Comparison of ENCODE assay signal across 18 cellular contexts in the genomic region with DNA sequence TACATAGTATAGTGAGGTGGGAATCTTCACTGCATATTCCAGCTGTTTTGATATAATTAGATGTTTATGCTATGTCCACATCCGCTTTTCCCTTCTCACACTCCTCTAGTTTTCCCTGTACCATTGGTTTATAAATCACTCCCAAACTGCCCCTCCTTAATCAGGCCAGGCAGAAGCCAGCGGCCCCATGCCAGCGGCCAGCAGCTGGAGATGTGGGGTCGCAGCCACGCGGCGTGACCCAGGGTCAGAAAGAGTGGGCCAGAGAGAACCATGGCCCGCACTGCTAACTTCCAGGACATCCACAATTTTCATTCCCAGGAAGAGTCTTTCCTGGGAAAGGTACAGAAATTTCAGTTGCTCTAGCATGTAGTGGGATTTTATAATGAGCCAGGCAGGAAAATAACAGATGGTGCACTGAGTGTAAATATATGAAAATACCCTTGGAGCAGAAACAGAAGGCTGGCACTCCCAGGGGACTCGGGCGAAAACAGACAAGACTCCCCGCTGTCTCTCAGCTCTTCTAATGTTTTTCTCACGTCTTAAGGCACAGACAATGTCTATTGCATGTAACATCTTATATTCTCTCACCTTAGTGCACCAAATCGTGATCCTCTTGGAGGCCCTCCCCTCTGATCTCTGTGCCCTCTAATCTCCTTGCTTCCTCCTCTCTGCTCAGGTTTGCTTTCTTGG.
DNase-seq lines count a peak whose midpoint lies in the region; ATAC-seq, FAIRE-seq and TF ChIP-seq lines count a peak whose summit lies in the region.
"Had no signal": no experiment of that assay in that cellular context is flagged by ENCODE, and none has a peak within 500 bp of the region (broad histone marks: within the 10 kb centered on the region; RNA-seq: fewer than 3 reads in every experiment).

No MANE protein-coding gene starts in this region.

- H3K27ac ChIP-seq in pancreas (no peak overlapping the region), right atrium auricular region (no peak overlapping the region)
- H3K27ac ChIP-seq: A549, Peyer's patch, SJSA1 had no signal

- H3K27ac Mint-ChIP-seq in mesothelial cell of epicardium = peak overlapping the region; percentile 47
- H3K27ac Mint-ChIP-seq: CD8-positive, alpha-beta memory T cell; T-helper 17 cell had no signal

- H3K27me3 Mint-ChIP-seq in mesothelial cell of epicardium (ENCODE audit: low read depth) = no peaks in the 10 kb centered on the region
- H3K27me3 Mint-ChIP-seq: CD8-positive, alpha-beta memory T cell; T-helper 17 cell had no signal

- H3K27me3 ChIP-seq in pancreas = no peaks in the 10 kb centered on the region
- H3K27me3 ChIP-seq in right atrium auricular region = no peaks in the 10 kb centered on the region
- H3K27me3 ChIP-seq: Peyer's patch, SJSA1 had no signal

- no peak overlapping the region for H3K4me3 Mint-ChIP-seq in mesothelial cell of epicardium
- H3K4me3 Mint-ChIP-seq: CD8-positive, alpha-beta memory T cell; T-helper 17 cell had no signal

- no peaks in the 10 kb centered on the region for H3K4me1 ChIP-seq in pancreas
- no peaks in the 10 kb centered on the region for H3K4me1 ChIP-seq in right atrium auricular region
- H3K4me1 ChIP-seq: A549, Peyer's patch, SJSA1 had no signal

- H3K36me3 Mint-ChIP-seq in mesothelial cell of epicardium = no peaks in the 10 kb centered on the region
- H3K36me3 Mint-ChIP-seq: CD8-positive, alpha-beta memory T cell had no signal

- intact Hi-C loops in pancreas (cut with DNase I) = no loop called here

- H3K9me3 Mint-ChIP-seq in mesothelial cell of epicardium = peaks cover 16% of the 10 kb centered on the region

- FAIRE-seq in D721Med (lab: Jason Lieb, UNC) (peak; percentile 56), pancreas (lab: Jason Lieb, UNC) (no peak)
- FAIRE-seq: A549 had no signal

- no peaks in the 10 kb centered on the region for H3K4me1 Mint-ChIP-seq in mesothelial cell of epicardium
- H3K4me1 Mint-ChIP-seq: CD8-positive, alpha-beta memory T cell; T-helper 17 cell had no signal

- TF ChIP-seq CTCF in D721Med (IDR thresholded peaks at IDR 0.05; ENCODE audit: insufficient read depth, missing control alignments) (no peak), mesothelial cell of epicardium (IDR thresholded peaks at IDR 0.05; ENCODE audit: unreplicated experiment) (no peak), pancreas (IDR thresholded peaks at IDR 0.05) (no peak), right atrium auricular region (IDR thresholded peaks at IDR 0.05) (no peak)

- H3K9me3 ChIP-seq in pancreas (no peaks in the 10 kb centered on the region), right atrium auricular region (no peaks in the 10 kb centered on the region)
- H3K9me3 ChIP-seq: A549, SJSA1 had no signal

- ATAC-seq in pancreas (no peak), GM19023 (IDR thresholded peaks at IDR 0.05; ENCODE audit: unreplicated experiment) (no peak)
- ATAC-seq: A549, T-helper 17 cell had no signal

- DNase-seq in D721Med (ENCODE audit: insufficient read length, low spot score) = no peak
- peak; percentile 52 for DNase-seq in NCI-H1694 treated with DMSO at 0.1 percent for 48 hours (lab: John Stamatoyannopoulos, UW)
- DNase-seq in NCI-H69 (lab: John Stamatoyannopoulos, UW) = peak; percentile 67
- DNase-seq in mesothelial cell of epicardium (ENCODE audit: low spot score in 2 of 2, unreplicated experiment in 2 of 2) = no peak
- DNase-seq in pancreas = no peak
- DNase-seq in right atrium auricular region (ENCODE audit: low spot score) = no peak
- DNase-seq: C1 segment of cervical spinal cord; CD8-positive, alpha-beta memory T cell; GDM1; KBM-7; NCI-H2029 treated with DMSO at 0.1 percent for 48 hours; NCI-H510A; NK-92 treated with Interleukin-12 subunit alpha and Interleukin-12 subunit beta, amount 100 ng/mL, for 24 hours; Peyer's patch; T-helper 17 cell had no signal

- WGBS in pancreas, 2 donors = 66 to 72% methylated on average over 13 of the region's 13 CpGs

- H3K4me3 ChIP-seq in pancreas = no peak overlapping the region
- no peak overlapping the region for H3K4me3 ChIP-seq in right atrium auricular region
- H3K4me3 ChIP-seq: A549, Peyer's patch, SJSA1 had no signal

- H3K36me3 ChIP-seq in pancreas = no peaks in the 10 kb centered on the region
- H3K36me3 ChIP-seq in right atrium auricular region = no peaks in the 10 kb centered on the region
- H3K36me3 ChIP-seq: Peyer's patch, SJSA1 had no signal

Comparison
In these comparisons a context has a peak if more than half of its experiments do, and no peak if none do; other contexts are left out.
1. DNase-seq: peak in NCI-H1694 treated with DMSO at 0.1 percent for 48 hours (single experiment) and NCI-H69 (single experiment); none in D721Med (single experiment), mesothelial cell of epicardium (0 of 2), pancreas (0 of 6) and right atrium auricular region (single experiment).